9 cellular contexts compared by ENCODE assay signal in the genomic region with DNA sequence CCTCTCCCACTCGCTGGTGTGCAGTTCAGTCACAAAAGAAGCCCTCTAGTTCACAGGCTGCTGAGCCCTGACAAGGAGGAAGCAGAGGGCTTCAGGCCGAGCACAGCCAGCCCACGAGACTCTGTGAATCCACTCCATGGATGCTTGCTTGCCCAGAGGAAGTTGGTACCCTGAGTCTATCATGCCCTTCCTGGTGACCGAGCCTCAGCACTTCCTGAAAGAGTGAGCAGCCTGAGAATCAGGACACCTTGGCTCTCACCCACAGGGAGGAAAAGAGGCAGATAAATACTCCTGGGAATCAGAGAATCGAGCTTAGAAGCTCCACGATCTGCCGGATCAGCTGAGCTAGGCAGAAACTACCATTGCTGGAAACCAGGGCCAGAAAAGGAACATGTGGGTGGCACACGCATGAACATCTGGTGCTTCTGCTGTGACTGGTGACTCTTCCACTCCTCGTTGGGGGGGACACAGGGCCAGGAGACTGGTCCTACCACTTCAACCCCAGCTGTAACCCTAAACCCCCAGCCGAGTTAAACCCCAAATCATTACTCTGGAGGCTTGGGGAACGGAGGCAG.
DNase-seq lines count a peak whose midpoint lies in the region; ATAC-seq and TF ChIP-seq lines count a peak whose summit lies in the region.
"Had no signal": no experiment of that assay in that cellular context is flagged by ENCODE, and none has a peak within 500 bp of the region (broad histone marks: within the 10 kb centered on the region; RNA-seq: fewer than 3 reads in every experiment).

No MANE protein-coding gene starts in this region.

- BruUV-seq in Panc1 (replicated peaks; lab: Mats Ljungman, UMichigan), result no TSS peak

- POLR2A ChIA-PET in Panc1 (lab: Charles Lee), result no interaction called here

- TF ChIP-seq CTCF in Panc1 (IDR thresholded peaks at IDR 0.05), result no peak

- WGBS in right cardiac atrium, result 29% methylated on average over 11 of the region's 11 CpGs

- in situ Hi-C loops in Panc1 (cut with HindIII; ENCODE audit: low pct_unique_long_range_greater_than_20kb, low sequenced_read_pairs), result no loop called here

- H3K36me3 ChIP-seq in Panc1 (ENCODE audit: control insufficient read depth, insufficient read depth, low read length), result no peaks in the 10 kb centered on the region

- intact Hi-C loops in Panc1 (cut with micrococcal nuclease; ENCODE audit: unreplicated experiment), result loop anchor here (5.0 to 10.0 kb wide), 2 partner anchors 358 to 555 kb away; no protein-coding TSS in a partner anchor
- intact Hi-C loops in right cardiac atrium (cut with DNase I), result loop anchor here in 3 of 4 donors (5.0 to 10.0 kb wide), 2 partner anchors 358 to 555 kb away; no protein-coding TSS in a partner anchor

- no peaks in the 10 kb centered on the region for H3K4me1 ChIP-seq in Panc1 (ENCODE audit: control insufficient read depth, insufficient read depth, low read length)
- no peaks in the 10 kb centered on the region for H3K4me1 ChIP-seq in right cardiac atrium (ENCODE audit: control insufficient read depth, insufficient read depth, low read length)

- DNase-seq in Panc1 (ENCODE audit: low read depth, low spot score), result no peak
- peak in 1 of 3 donors; percentile 43 for DNase-seq in right cardiac atrium
- DNase-seq in superior temporal gyrus (ENCODE audit: extremely low spot score), result peak; percentile 59
- DNase-seq in H4 (ENCODE audit: low spot score), result no peak
- DNase-seq in NCI-H226, result no peak
- DNase-seq: central memory CD4-positive, alpha-beta T cell had no signal

- CTCF ChIA-PET in Panc1 (lab: Charles Lee), result interaction anchor here (0.7 to 1.3 kb wide), 5 partner anchors 42 to 965 kb away, joined by 3 to 6 read pairs (median 3); no protein-coding TSS in a partner anchor

- peaks cover 14% of the 10 kb centered on the region; the same call in 1 of the 2 replicates for H3K27me3 ChIP-seq in Panc1 (ENCODE audit: control insufficient read depth, insufficient read depth, low read length)
- no peaks in the 10 kb centered on the region for H3K27me3 ChIP-seq in right cardiac atrium (ENCODE audit: control insufficient read depth, insufficient read depth)

- peak; percentile 16 for ATAC-seq in GM21381 (IDR thresholded peaks at IDR 0.05; ENCODE audit: unreplicated experiment)
- 0 out of 2 replicates have a peak, but pooled peaks have one; percentile 14 for ATAC-seq in Panc1
- ATAC-seq in right cardiac atrium, result peak; percentile 38 to 50
- no peak for ATAC-seq in HG02884 (IDR thresholded peaks at IDR 0.05; ENCODE audit: unreplicated experiment)
- ATAC-seq in GM18519 (IDR thresholded peaks at IDR 0.05; ENCODE audit: low FRiP score, unreplicated experiment), result no peak

- no peak overlapping the region for H3K27ac ChIP-seq in Panc1 (ENCODE audit: low read length)
- H3K27ac ChIP-seq in right cardiac atrium (ENCODE audit: low read length), result no peak overlapping the region

- H3K4me3 ChIP-seq in Panc1 (ENCODE audit: low read depth in 2 of 2, low read length in 2 of 2) (peak overlapping the region in 1 of 2 experiments; percentile 11; a peak in 1 of 4 replicates), right cardiac atrium (ENCODE audit: low read length) (no peak overlapping the region)

- H3K9me3 ChIP-seq in Panc1 (ENCODE audit: control insufficient read depth, insufficient read depth, low read depth, low read length) (no peaks in the 10 kb centered on the region), right cardiac atrium (ENCODE audit: control insufficient read depth, low read length) (no peaks in the 10 kb centered on the region)

Comparison
In these comparisons a context has a peak if more than half of its experiments do, and no peak if none do; other contexts are left out.
1. ATAC-seq: peak in GM21381 (single experiment), Panc1 (single experiment) and right cardiac atrium (2 of 2); none in HG02884 (single experiment) and GM18519 (single experiment).